In genomic region chr1:28553229-28553930, GRCh38 we compare ENCODE assay signal across 8 cellular contexts. TPM values are rescaled to one million over a fixed set of nuclear protein-coding genes. Genes with fewer than 3 reads are reported as not detected.
DNase-seq lines count a peak whose midpoint lies in the region; ATAC-seq and TF ChIP-seq lines count a peak whose summit lies in the region.

No MANE protein-coding gene starts in this region.

- TF ChIP-seq CTCF in GM12864 (IDR thresholded peaks at IDR 0.05; ENCODE audit: low read depth, low read length, missing control alignments) (no peak), adrenal gland (IDR thresholded peaks at IDR 0.05) (no peak)

- in situ Hi-C loops in ACHN (cut with HindIII; ENCODE audit: low pct_ligation_motif_present, low pct_unique_long_range_greater_than_20kb, low sequenced_read_pairs) = no loop called here

- peaks cover 0 to 21% of the 10 kb centered on the region in 2 donors for H3K36me3 ChIP-seq in adrenal gland (replicated peaks in 1 of 2)

- H3K4me3 ChIP-seq in GM12864 (ENCODE audit: low read depth, low read length) (peak overlapping the region; percentile 89), adrenal gland (peak overlapping the region; percentile 72 to 78 (median 74))

- peak overlapping the region in 4 of 5 donors; percentile 47 to 81 (median 68) for H3K27ac ChIP-seq in adrenal gland

- intact Hi-C loops in adrenal gland (cut with DNase I) = no loop called here
- intact Hi-C loops in Right ventricle myocardium superior (cut with DNase I) = no loop called here

- no peak for TF ChIP-seq POLR2A in adrenal gland (IDR thresholded peaks at IDR 0.05)

- peaks cover 0 to 8% of the 10 kb centered on the region in 2 donors for H3K4me1 ChIP-seq in adrenal gland (replicated peaks in 1 of 2)

- DNase-seq in ACHN = peak; percentile 41
- no peak for DNase-seq in GM12864 (ENCODE audit: low read depth)
- peak; percentile 55 for DNase-seq in NCI-H69 (lab: John Stamatoyannopoulos, UW)
- DNase-seq in adrenal gland = peak in 6 of 7 donors; percentile 29 to 60 (median 40)
- DNase-seq in Right ventricle myocardium superior = peak; percentile 53
- peak; percentile 50 for DNase-seq in occipital lobe (lab: John Stamatoyannopoulos, UW)
- DNase-seq in HK-2 (ENCODE audit: unreplicated experiment) = no peak

- ATAC-seq in HG02798 (IDR thresholded peaks at IDR 0.05; ENCODE audit: poor library complexity, unreplicated experiment) (peak; percentile 17), Right ventricle myocardium superior (ENCODE audit: poor library complexity) (peak; percentile 57)

- no peaks in the 10 kb centered on the region for H3K9me3 ChIP-seq in adrenal gland (replicated peaks in 1 of 3)

- no peaks in the 10 kb centered on the region for H3K27me3 ChIP-seq in adrenal gland

- 1 to 7% (median 1%) methylated on average over 8 to 31 of the region's 31 CpGs for WGBS in adrenal gland, 4 donors

RNA-seq across cellular contexts. Expression of gene TRNAU1AP, which starts 0.5 kb away (rescaled TPM):
- total RNA-seq in adrenal gland = 10 to 100 TPM in 7 of 8 donors, 1 to 10 TPM in 1; 9.5 to 26.0 (median 18.5) TPM
- 10 to 100 TPM; 18.5 to 29.0 (median 22.9) TPM for polyA plus RNA-seq in adrenal gland
- 11.7 TPM for total RNA-seq in Right ventricle myocardium superior
- total RNA-seq in occipital lobe = 39.8 TPM

RNA-seq across cellular contexts. Expression of gene RAB42, which starts 38.7 kb away (rescaled TPM):
- 1 to 10 TPM; 2.4 to 7.2 (median 4.1) TPM for total RNA-seq in adrenal gland
- 1 to 10 TPM in 2 of 3 donors, under 1 TPM in 1; 0.46 to 7.1 (median 1.0) TPM for polyA plus RNA-seq in adrenal gland
- total RNA-seq in Right ventricle myocardium superior = 1.4 TPM
- total RNA-seq in occipital lobe = 1.6 TPM

RNA-seq across cellular contexts. Expression of gene RCC1, which starts 47.5 kb away (rescaled TPM):
- total RNA-seq in adrenal gland = 10 to 100 TPM; 12.6 to 24.4 (median 15.8) TPM
- polyA plus RNA-seq in adrenal gland = 10 to 100 TPM; 13.0 to 18.8 (median 17.6) TPM
- 8.1 TPM for total RNA-seq in Right ventricle myocardium superior
- total RNA-seq in occipital lobe = 13.4 TPM

Comparison
In these comparisons a context has a peak if more than half of its experiments do, and no peak if none do; other contexts are left out.
1. DNase-seq: peak in ACHN (single experiment), NCI-H69 (single experiment), adrenal gland (6 of 7), Right ventricle myocardium superior (single experiment) and occipital lobe (single experiment); none in GM12864 (single experiment) and HK-2 (single experiment).